Comparison of ENCODE assay signal across 10 cellular contexts in genomic region chr5:100840769-100841168, GRCh38.
DNase-seq lines count a peak whose midpoint lies in the region; ATAC-seq and TF ChIP-seq lines count a peak whose summit lies in the region.
"Had no signal": no experiment of that assay in that cellular context is flagged by ENCODE, and none has a peak within 500 bp of the region (broad histone marks: within the 10 kb centered on the region; RNA-seq: fewer than 3 reads in every experiment).

No MANE protein-coding gene starts in this region.

- peak overlapping the region; percentile 54 for H3K4me3 Mint-ChIP-seq in activated T-cell treated with anti-CD3 and anti-CD28 coated beads, Interleukin-2, amount 50 U/mL, for 4 hours
- peak overlapping the region; percentile 18 for H3K4me3 Mint-ChIP-seq in activated CD4-positive, alpha-beta memory T cell treated with anti-CD3 and anti-CD28 coated beads for 36 hours

- H3K27ac ChIP-seq in neutrophil, result peak overlapping the region; percentile 70
- H3K27ac ChIP-seq in upper lobe of left lung, result peak overlapping the region in 2 of 4 donors; percentile 21 to 41

- WGBS in upper lobe of left lung, 2 donors, result 36 to 43% methylated on average over 1 of the region's 1 CpG

- H3K27me3 Mint-ChIP-seq in activated T-cell treated with anti-CD3 and anti-CD28 coated beads, Interleukin-2, amount 50 U/mL, for 4 hours (ENCODE audit: low read depth), result no peaks in the 10 kb centered on the region
- no peaks in the 10 kb centered on the region for H3K27me3 Mint-ChIP-seq in activated CD4-positive, alpha-beta memory T cell treated with anti-CD3 and anti-CD28 coated beads for 36 hours

- H3K36me3 Mint-ChIP-seq in activated T-cell treated with anti-CD3 and anti-CD28 coated beads, Interleukin-2, amount 50 U/mL, for 4 hours (ENCODE audit: insufficient read depth), result peaks cover 21% of the 10 kb centered on the region
- peaks cover 20% of the 10 kb centered on the region for H3K36me3 Mint-ChIP-seq in activated CD4-positive, alpha-beta memory T cell treated with anti-CD3 and anti-CD28 coated beads for 36 hours

- H3K27ac Mint-ChIP-seq in activated CD4-positive, alpha-beta memory T cell treated with anti-CD3 and anti-CD28 coated beads for 36 hours, result peak overlapping the region; percentile 86

- H3K4me1 Mint-ChIP-seq in activated T-cell treated with anti-CD3 and anti-CD28 coated beads, Interleukin-2, amount 50 U/mL, for 4 hours (ENCODE audit: low read depth), result peaks cover 67% of the 10 kb centered on the region
- H3K4me1 Mint-ChIP-seq in activated CD4-positive, alpha-beta memory T cell treated with anti-CD3 and anti-CD28 coated beads for 36 hours (ENCODE audit: low read depth), result peaks cover 68% of the 10 kb centered on the region

- H3K9me3 ChIP-seq in neutrophil, result no peaks in the 10 kb centered on the region
- H3K9me3 ChIP-seq in upper lobe of left lung, result no peaks in the 10 kb centered on the region

- CTCF ChIA-PET in activated CD4-positive, alpha-beta memory T cell treated with anti-CD3 and anti-CD28 coated beads for 36 hours (lab: Charles Lee), result interaction anchor here (2.3 to 2.6 kb wide), 2 partner anchors 10 to 60 kb away, joined by 6 to 8 read pairs; no protein-coding TSS in a partner anchor

- ATAC-seq in activated T-cell treated with anti-CD3 and anti-CD28 coated beads, Interleukin-2, amount 50 U/mL, for 4 hours, result peak in 1 of 2 donors; percentile 25
- ATAC-seq in HG02759 (IDR thresholded peaks at IDR 0.05; ENCODE audit: unreplicated experiment) (peak; percentile 30), upper lobe of left lung (ENCODE audit: low FRiP score in 2 of 2) (no peak)

- no peak for TF ChIP-seq EP300 in upper lobe of left lung (IDR thresholded peaks at IDR 0.05)

- H3K27me3 ChIP-seq in neutrophil (no peaks in the 10 kb centered on the region), H7 (ENCODE audit: control insufficient read depth, insufficient read depth, low read length) (no peaks in the 10 kb centered on the region), upper lobe of left lung (no peaks in the 10 kb centered on the region)

- no peaks in the 10 kb centered on the region for H3K9me3 Mint-ChIP-seq in activated T-cell treated with anti-CD3 and anti-CD28 coated beads, Interleukin-2, amount 50 U/mL, for 4 hours
- H3K9me3 Mint-ChIP-seq in activated CD4-positive, alpha-beta memory T cell treated with anti-CD3 and anti-CD28 coated beads for 36 hours, result no peaks in the 10 kb centered on the region

- TF ChIP-seq CTCF in neutrophil (IDR thresholded peaks at IDR 0.05), result no peak
- no peak for TF ChIP-seq CTCF in upper lobe of left lung (IDR thresholded peaks at IDR 0.05)

- H3K4me3 ChIP-seq in neutrophil (ENCODE audit: low read depth in 1 of 2, low read length in 1 of 2), result no peak overlapping the region
- H3K4me3 ChIP-seq in H7 (ENCODE audit: insufficient read depth, low read depth, low read length), result no peak overlapping the region
- H3K4me3 ChIP-seq in upper lobe of left lung, result no peak overlapping the region
- H3K4me3 ChIP-seq: skin epidermis had no signal

- H3K4me1 ChIP-seq in neutrophil (ENCODE audit: control insufficient read depth in 1 of 2, insufficient read depth in 1 of 2, low read depth in 1 of 2, low read length in 1 of 2) (peaks cover 13 to 25% of the 10 kb centered on the region in 2 experiments), upper lobe of left lung (peaks cover 14 to 33% (median 22%) of the 10 kb centered on the region in 4 donors)

- intact Hi-C loops in activated CD4-positive, alpha-beta memory T cell treated with anti-CD3 and anti-CD28 coated beads for 36 hours (cut with micrococcal nuclease), result loop anchor here (1.0 kb wide), 7 partner anchors 13 to 60 kb away; no protein-coding TSS in a partner anchor

- POLR2A ChIA-PET in activated CD4-positive, alpha-beta memory T cell treated with anti-CD3 and anti-CD28 coated beads for 36 hours (lab: Charles Lee), result interaction anchor here (0.6 to 7.1 kb wide), 5 partner anchors 13 to 62 kb away, joined by 3 to 86 read pairs (median 4); partner anchors contain the start of gene ST8SIA4

- DNase-seq in activated T-cell treated with anti-CD3 and anti-CD28 coated beads, Interleukin-2, amount 50 U/mL, for 4 hours, result no peak
- no peak for DNase-seq in activated T-cell treated with anti-CD3 and anti-CD28 coated beads, Interleukin-2, amount 50 U/mL, for 1 hour
- DNase-seq in activated CD4-positive, alpha-beta memory T cell treated with anti-CD3 and anti-CD28 coated beads for 36 hours, result no peak
- no peak for DNase-seq in NCI-H526 (lab: John Stamatoyannopoulos, UW)
- no peak for DNase-seq in H7
- no peak for DNase-seq in upper lobe of left lung
- DNase-seq: activated CD4-positive, alpha-beta T cell treated with anti-CD3 and anti-CD28 coated beads, Interleukin-2, amount 50 U/mL, for 4 hours had no signal

- TF ChIP-seq POLR2A in upper lobe of left lung (IDR thresholded peaks at IDR 0.05), result no peak

- H3K36me3 ChIP-seq in neutrophil, result peaks cover 19% of the 10 kb centered on the region
- H3K36me3 ChIP-seq in H7 (replicated peaks; ENCODE audit: control insufficient read depth, insufficient read depth, low read length), result no peaks in the 10 kb centered on the region
- no peaks in the 10 kb centered on the region for H3K36me3 ChIP-seq in upper lobe of left lung
